Comparison of ENCODE assay signal across 9 cellular contexts in genomic region chr5:7815757-7816534, GRCh38. TPM values are rescaled to one million over a fixed set of nuclear protein-coding genes. Genes with fewer than 3 reads are reported as not detected.
DNase-seq lines count a peak whose midpoint lies in the region; ATAC-seq and TF ChIP-seq lines count a peak whose summit lies in the region.
"Had no signal": no experiment of that assay in that cellular context is flagged by ENCODE, and none has a peak within 500 bp of the region (broad histone marks: within the 10 kb centered on the region; RNA-seq: fewer than 3 reads in every experiment).

No MANE protein-coding gene starts in this region.

- 41 to 59% methylated on average over 9 to 15 of the region's 15 CpGs for WGBS in endodermal cell (ENCODE audit: insufficient coverage in 1 of 2, insufficient read length in 1 of 2), 2 experiments

- H3K27me3 Mint-ChIP-seq in activated CD8-positive, alpha-beta T cell treated with anti-CD3 and anti-CD28 coated beads for 36 hours = peaks cover 29% of the 10 kb centered on the region
- H3K27me3 Mint-ChIP-seq in endodermal cell (ENCODE audit: insufficient read depth) (peaks cover 16% of the 10 kb centered on the region), mesothelial cell of epicardium (ENCODE audit: low read depth) (peaks cover 5% of the 10 kb centered on the region)

- H3K4me3 ChIP-seq in AG10803 (ENCODE audit: low read length) = no peak overlapping the region
- no peak overlapping the region for H3K4me3 ChIP-seq in endodermal cell (ENCODE audit: low read length)

- peaks cover 16% of the 10 kb centered on the region for H3K36me3 ChIP-seq in endodermal cell (ENCODE audit: control insufficient read depth, insufficient read depth, low read length)

- peaks cover 34% of the 10 kb centered on the region for H3K27me3 ChIP-seq in endodermal cell (ENCODE audit: control insufficient read depth, insufficient read depth, low read length, poor library complexity, severe bottlenecking)

- peak; percentile 53 for DNase-seq in AG10803 (ENCODE audit: low read depth)
- DNase-seq in NCI-H748 (lab: John Stamatoyannopoulos, UW; ENCODE audit: unreplicated experiment) = peak; percentile 92
- peak; percentile 76 for DNase-seq in activated CD8-positive, alpha-beta T cell treated with anti-CD3 and anti-CD28 coated beads for 36 hours
- peak; percentile 99 for DNase-seq in endodermal cell
- DNase-seq in mesothelial cell of epicardium (ENCODE audit: low spot score in 2 of 2, unreplicated experiment in 2 of 2) = peak; percentile 55 to 87
- peak; percentile 42 for DNase-seq in stimulated activated CD8-positive, alpha-beta memory T cell treated with anti-CD3 and anti-CD28 coated beads, Interleukin-4, amount 100 ng/mL, for 24 hours (ENCODE audit: low read depth)

- CTCF ChIA-PET in activated CD8-positive, alpha-beta T cell treated with anti-CD3 and anti-CD28 coated beads for 36 hours (lab: Charles Lee) = interaction anchor here (0.6 to 2.3 kb wide), 14 partner anchors 8 to 1038 kb away, joined by 3 to 10 read pairs (median 4); no protein-coding TSS in a partner anchor

- H3K9ac ChIP-seq in endodermal cell (ENCODE audit: extremely low read depth, low read length, poor library complexity, severe bottlenecking) = no peak overlapping the region

- intact Hi-C loops in activated CD8-positive, alpha-beta T cell treated with anti-CD3 and anti-CD28 coated beads for 36 hours (cut with micrococcal nuclease) = no loop called here

- no peak overlapping the region for H3K4me3 Mint-ChIP-seq in activated CD8-positive, alpha-beta T cell treated with anti-CD3 and anti-CD28 coated beads for 36 hours
- H3K4me3 Mint-ChIP-seq in endodermal cell (no peak overlapping the region), mesothelial cell of epicardium (no peak overlapping the region)
- H3K4me3 Mint-ChIP-seq: IgD-negative memory B cell had no signal

- peak; percentile 96 for ATAC-seq in GM18907 (IDR thresholded peaks at IDR 0.05; ENCODE audit: unreplicated experiment)
- ATAC-seq in HG03108 (IDR thresholded peaks at IDR 0.05; ENCODE audit: unreplicated experiment) = peak; percentile 91
- ATAC-seq in activated CD8-positive, alpha-beta T cell treated with anti-CD3 and anti-CD28 coated beads for 36 hours = peak; percentile 84

- no peaks in the 10 kb centered on the region for H3K4me1 Mint-ChIP-seq in activated CD8-positive, alpha-beta T cell treated with anti-CD3 and anti-CD28 coated beads for 36 hours (ENCODE audit: low read depth)
- H3K4me1 Mint-ChIP-seq in endodermal cell (peaks cover 10% of the 10 kb centered on the region), mesothelial cell of epicardium (peaks cover 16% of the 10 kb centered on the region)
- H3K4me1 Mint-ChIP-seq: IgD-negative memory B cell had no signal

- no peak overlapping the region for H3K27ac Mint-ChIP-seq in activated CD8-positive, alpha-beta T cell treated with anti-CD3 and anti-CD28 coated beads for 36 hours
- H3K27ac Mint-ChIP-seq in endodermal cell = peak overlapping the region; percentile 18
- H3K27ac Mint-ChIP-seq in mesothelial cell of epicardium = no peak overlapping the region
- H3K27ac Mint-ChIP-seq: IgD-negative memory B cell had no signal

- POLR2A ChIA-PET in activated CD8-positive, alpha-beta T cell treated with anti-CD3 and anti-CD28 coated beads for 36 hours (lab: Charles Lee) = interaction anchor here (1.2 kb wide), 1 partner anchor 42 kb away, joined by 3 read pairs; no protein-coding TSS in a partner anchor

- no peak overlapping the region for H3K27ac ChIP-seq in endodermal cell (ENCODE audit: low read depth, low read length)

- H3K9me3 Mint-ChIP-seq in activated CD8-positive, alpha-beta T cell treated with anti-CD3 and anti-CD28 coated beads for 36 hours = no peaks in the 10 kb centered on the region
- H3K9me3 Mint-ChIP-seq in endodermal cell (no peaks in the 10 kb centered on the region), mesothelial cell of epicardium (no peaks in the 10 kb centered on the region)
- H3K9me3 Mint-ChIP-seq: IgD-negative memory B cell had no signal

- H3K9me3 ChIP-seq in endodermal cell (ENCODE audit: control insufficient read depth, low read length) = no peaks in the 10 kb centered on the region

- peaks cover 7% of the 10 kb centered on the region for H3K4me1 ChIP-seq in endodermal cell (ENCODE audit: control insufficient read depth, insufficient read depth, low read length)

- TF ChIP-seq CTCF in AG10803 (conservative IDR thresholded peaks at IDR 0.05; ENCODE audit: low read length) (peak; percentile 75), endodermal cell (conservative IDR thresholded peaks at IDR 0.05) (peak; percentile 95), mesothelial cell of epicardium (IDR thresholded peaks at IDR 0.05; ENCODE audit: unreplicated experiment) (peak; percentile 73)
- peak; percentile 72 for TF ChIP-seq CTCF in activated CD8-positive, alpha-beta T cell treated with anti-CD3 and anti-CD28 coated beads for 36 hours (IDR thresholded peaks at IDR 0.05)

- H3K36me3 Mint-ChIP-seq in activated CD8-positive, alpha-beta T cell treated with anti-CD3 and anti-CD28 coated beads for 36 hours (ENCODE audit: low read depth) = no peaks in the 10 kb centered on the region
- H3K36me3 Mint-ChIP-seq in endodermal cell (ENCODE audit: low read depth) = peaks cover 25% of the 10 kb centered on the region
- no peaks in the 10 kb centered on the region for H3K36me3 Mint-ChIP-seq in mesothelial cell of epicardium

RNA-seq across cellular contexts. Expression of gene CFAP90, which starts 35.0 kb away (rescaled TPM):
- not detected for total RNA-seq in activated CD8-positive, alpha-beta T cell treated with anti-CD3 and anti-CD28 coated beads for 36 hours
- total RNA-seq in endodermal cell (under 1 TPM; 0.80 to 0.88 TPM), mesothelial cell of epicardium (0.35 to 1.3 TPM (median 0.85 TPM) in 3 replicates)
- polyA plus RNA-seq in endodermal cell (2013, experiment 1 of 2) = 1.9 TPM
- 1.3 TPM for polyA plus RNA-seq in endodermal cell (2013, experiment 2 of 2)
- polyA plus RNA-seq: IgD-negative memory B cell had no signal

RNA-seq across cellular contexts. Expression of gene FASTKD3, which starts 52.9 kb away (rescaled TPM):
- total RNA-seq in activated CD8-positive, alpha-beta T cell treated with anti-CD3 and anti-CD28 coated beads for 36 hours = 10 to 100 TPM; 10.6 to 10.7 TPM
- 1 to 10 TPM; 6.6 to 8.5 TPM for total RNA-seq in endodermal cell
- 13.6 TPM for polyA plus RNA-seq in endodermal cell (2013, experiment 1 of 2)
- polyA plus RNA-seq in endodermal cell (2013, experiment 2 of 2) = 14.4 TPM
- 9.4 to 10.6 TPM (median 10.3 TPM) in 3 replicates for total RNA-seq in mesothelial cell of epicardium

RNA-seq across cellular contexts. Expression of gene MTRR, which starts 53.0 kb away (rescaled TPM):
- 10 to 100 TPM; 54.3 to 57.8 TPM for total RNA-seq in activated CD8-positive, alpha-beta T cell treated with anti-CD3 and anti-CD28 coated beads for 36 hours
- total RNA-seq in endodermal cell = 10 to 100 TPM; 40.6 to 47.0 TPM
- 29.7 TPM for polyA plus RNA-seq in endodermal cell (2013, experiment 1 of 2)
- polyA plus RNA-seq in endodermal cell (2013, experiment 2 of 2) = 23.1 TPM
- 40.5 to 44.1 TPM (median 40.7 TPM) in 3 replicates for total RNA-seq in mesothelial cell of epicardium

Comparison
In these comparisons a context has a peak if more than half of its experiments do, and no peak if none do; other contexts are left out.
1. DNase-seq: peak in every context shown above with its lines; median percentile 99 in endodermal cell; 92 in NCI-H748; 76 in activated CD8-positive, alpha-beta T cell treated with anti-CD3 and anti-CD28 coated beads for 36 hours; 71 in mesothelial cell of epicardium; 53 in AG10803; 42 in stimulated activated CD8-positive, alpha-beta memory T cell treated with anti-CD3 and anti-CD28 coated beads, Interleukin-4, amount 100 ng/mL, for 24 hours.